19 cellular contexts compared by ENCODE assay signal in the genomic region with DNA sequence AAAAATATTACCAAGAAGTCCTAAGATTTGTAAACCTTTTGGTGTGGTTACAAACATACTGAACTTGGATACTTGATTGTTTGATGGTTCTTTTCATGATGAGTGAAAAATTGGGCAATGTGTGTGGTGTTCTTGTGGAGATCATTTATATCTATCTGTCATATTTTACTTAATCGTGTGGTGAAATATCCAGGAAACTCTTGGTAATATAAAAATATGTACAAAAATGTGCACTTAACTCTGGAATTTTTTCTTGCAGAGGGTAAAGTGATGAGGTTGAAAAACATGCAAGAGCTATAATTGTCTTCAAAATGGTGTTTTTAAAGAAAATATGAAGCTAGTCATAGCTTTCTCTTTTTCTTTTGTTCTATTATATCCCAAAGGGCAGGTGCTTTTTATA. TPM values are rescaled to one million over a fixed set of nuclear protein-coding genes. Genes with fewer than 3 reads are reported as not detected.
DNase-seq lines count a peak whose midpoint lies in the region; ATAC-seq, FAIRE-seq and TF ChIP-seq lines count a peak whose summit lies in the region.
"Had no signal": no experiment of that assay in that cellular context is flagged by ENCODE, and none has a peak within 500 bp of the region (broad histone marks: within the 10 kb centered on the region; RNA-seq: fewer than 3 reads in every experiment).

No MANE protein-coding gene starts in this region.

- DNase-seq in Caco-2 (no peak), PC-3 (no peak), fibroblast of lung (ENCODE audit: low read depth in 2 of 2) (no peak), omental fat pad (ENCODE audit: low spot score) (no peak), COLO829 (ENCODE audit: low spot score) (no peak), kidney (no peak)
- DNase-seq: activated CD4-positive, alpha-beta T cell treated with anti-CD3 and anti-CD28 coated beads for 48 hours; activated naive CD4-positive, alpha-beta T cell treated with anti-CD3 and anti-CD28 coated beads, Interleukin-2, amount 10 ng/mL, durations not matched to agents 7 days and 5 days; DMS153; effector CD4-positive, alpha-beta T cell; NCI-H146; NCI-H226; ovary; SJCRH30; stimulated activated naive CD4-positive, alpha-beta T cell treated with Interleukin-2 at 50 U/mL for 16 hours; T1000 had no signal

- POLR2A ChIA-PET in Caco-2 (lab: Charles Lee) (no interaction called here), PC-3 (lab: Charles Lee; ENCODE audit: unreplicated experiment) (interaction anchor here (0.6 kb wide), 1 partner anchor 23 kb away, joined by 3 read pairs; no protein-coding TSS in a partner anchor)

- H3K36me3 Mint-ChIP-seq in Caco-2 (ENCODE audit: insufficient read depth, unreplicated experiment): peaks cover 29% of the 10 kb centered on the region

- no TSS peak for BruUV-seq in Caco-2 (replicated peaks; lab: Mats Ljungman, UMichigan)
- no TSS peak for BruUV-seq in PC-3 (replicated peaks; lab: Mats Ljungman, UMichigan)

- H3K9ac ChIP-seq in PC-3 (ENCODE audit: low read length) (no peak overlapping the region), fibroblast of lung (ENCODE audit: insufficient read depth, low read length) (no peak overlapping the region), kidney (ENCODE audit: low read length in 2 of 2) (no peak overlapping the region)

- no peaks in the 10 kb centered on the region for H3K9me3 Mint-ChIP-seq in Caco-2 (ENCODE audit: unreplicated experiment)
- H3K9me3 Mint-ChIP-seq: activated naive CD4-positive, alpha-beta T cell treated with anti-CD3 and anti-CD28 coated beads, Interleukin-2, amount 10 ng/mL, durations not matched to agents 7 days and 5 days had no signal

- no peak for FAIRE-seq in kidney (lab: Jason Lieb, UNC)
- FAIRE-seq: urothelium cell line had no signal

- H3K27ac ChIP-seq in PC-3 (ENCODE audit: low read length) (no peak overlapping the region), fibroblast of lung (ENCODE audit: insufficient read depth, low read length) (no peak overlapping the region), kidney (ENCODE audit: low read depth in 2 of 2, low read length in 2 of 2) (no peak overlapping the region)
- H3K27ac ChIP-seq: ovary had no signal

- no peak overlapping the region for H3K4me3 ChIP-seq in Caco-2 (ENCODE audit: low read depth, low read length)
- H3K4me3 ChIP-seq in PC-3 (ENCODE audit: low read length): peak overlapping the region; percentile 68; the same call in 1 of the 2 replicates
- no peak overlapping the region for H3K4me3 ChIP-seq in fibroblast of lung (replicated peaks in 1 of 4; ENCODE audit: control extremely low read depth in 1 of 4, insufficient read depth in 1 of 4, low read depth in 3 of 4, low read length in 4 of 4)
- peak overlapping the region in 1 of 2 donors; percentile 70 for H3K4me3 ChIP-seq in kidney (ENCODE audit: low read length in 2 of 2)

- H3K4me3 Mint-ChIP-seq in Caco-2 (ENCODE audit: unreplicated experiment): peak overlapping the region; percentile 98

- 0 out of 2 replicates have a peak, but pooled peaks cover 7% of the 10 kb centered on the region for H4K20me1 ChIP-seq in PC-3 (ENCODE audit: low read length)
- no peaks in the 10 kb centered on the region for H4K20me1 ChIP-seq in fibroblast of lung (ENCODE audit: control insufficient read depth, extremely low read depth, insufficient read depth, low read length)

- H3K4me1 ChIP-seq in Caco-2 (peaks cover 3% of the 10 kb centered on the region; the same call in 1 of the 2 replicates), PC-3 (ENCODE audit: insufficient read depth, low read length) (peaks cover 17% of the 10 kb centered on the region), fibroblast of lung (ENCODE audit: control insufficient read depth, extremely low read depth, insufficient read depth, low read length) (peaks cover 2% of the 10 kb centered on the region), kidney (ENCODE audit: control insufficient read depth in 1 of 2, insufficient read depth in 1 of 2, low read depth in 1 of 2, low read length in 2 of 2) (peaks cover 4 to 9% of the 10 kb centered on the region in 2 donors)
- H3K4me1 ChIP-seq: SJCRH30 had no signal

- H2AFZ ChIP-seq in PC-3 (ENCODE audit: low read length): no peak overlapping the region
- no peak overlapping the region for H2AFZ ChIP-seq in fibroblast of lung (ENCODE audit: low read length)

- peaks cover 10% of the 10 kb centered on the region for H3K4me1 Mint-ChIP-seq in Caco-2 (ENCODE audit: low read depth, unreplicated experiment)

- H3K9me3 ChIP-seq in Caco-2: no peaks in the 10 kb centered on the region
- H3K9me3 ChIP-seq in PC-3 (ENCODE audit: low read length): no peaks in the 10 kb centered on the region
- H3K9me3 ChIP-seq in fibroblast of lung (ENCODE audit: control insufficient read depth, insufficient read depth, low read depth, low read length): no peaks in the 10 kb centered on the region
- H3K9me3 ChIP-seq in kidney (ENCODE audit: control insufficient read depth in 1 of 2, low read length in 2 of 2): no peaks in the 10 kb centered on the region
- H3K9me3 ChIP-seq: ovary, SJCRH30 had no signal

- no peak overlapping the region for H3K27ac Mint-ChIP-seq in Caco-2 (ENCODE audit: unreplicated experiment)

- CTCF ChIA-PET in Caco-2 (lab: Charles Lee): no interaction called here
- CTCF ChIA-PET in PC-3 (lab: Charles Lee): no interaction called here

- intact Hi-C loops in Caco-2 (cut with micrococcal nuclease; ENCODE audit: unreplicated experiment): loop anchor here (2.0 kb wide), 1 partner anchor 27 kb away; no protein-coding TSS in a partner anchor
- intact Hi-C loops in PC-3 (cut with micrococcal nuclease): no loop called here
- intact Hi-C loops in kidney (cut with DNase I): no loop called here

- TF ChIP-seq CTCF in Caco-2 (IDR thresholded peaks at IDR 0.05; ENCODE audit: insufficient read depth in 1 of 2, low read depth in 1 of 2, low read length in 1 of 2, severe bottlenecking in 1 of 2, unreplicated experiment in 1 of 2): no peak
- no peak for TF ChIP-seq CTCF in PC-3 (conservative IDR thresholded peaks at IDR 0.05; ENCODE audit: low read depth, low read length)
- TF ChIP-seq CTCF in fibroblast of lung (conservative IDR thresholded peaks at IDR 0.05 in 1 of 2, IDR thresholded peaks at IDR 0.05 in 1 of 2; ENCODE audit: low read depth in 1 of 2, low read length in 2 of 2): no peak
- TF ChIP-seq CTCF in omental fat pad (IDR thresholded peaks at IDR 0.05): no peak
- no peak for TF ChIP-seq CTCF in kidney (IDR thresholded peaks at IDR 0.05; ENCODE audit: borderline replicate concordance, extremely low read depth, insufficient read depth)

- H3K4me2 ChIP-seq in PC-3 (ENCODE audit: low read length) (peak overlapping the region; percentile 85), fibroblast of lung (ENCODE audit: extremely low read depth, insufficient read depth, low read length) (peak overlapping the region; percentile 45)

- H3K9me2 ChIP-seq in PC-3 (replicated peaks; ENCODE audit: low read length): no peaks in the 10 kb centered on the region

- H3K36me3 ChIP-seq in Caco-2 (ENCODE audit: control insufficient read depth, insufficient read depth, low read length): no peaks in the 10 kb centered on the region
- H3K36me3 ChIP-seq in PC-3 (ENCODE audit: low read depth, low read length): peaks cover 11% of the 10 kb centered on the region; the same call in 1 of the 2 replicates
- H3K36me3 ChIP-seq in fibroblast of lung (ENCODE audit: control insufficient read depth, insufficient read depth, low read length): peaks cover 2% of the 10 kb centered on the region
- H3K36me3 ChIP-seq in kidney (ENCODE audit: control insufficient read depth in 1 of 2, insufficient read depth in 2 of 2, low read length in 2 of 2): no peaks in the 10 kb centered on the region
- H3K36me3 ChIP-seq: ovary had no signal

- no peaks in the 10 kb centered on the region for H3F3A ChIP-seq in PC-3 (ENCODE audit: low read length, unreplicated experiment)

- H3K79me2 ChIP-seq in PC-3 (ENCODE audit: low read length) (peaks cover 70% of the 10 kb centered on the region), fibroblast of lung (ENCODE audit: control insufficient read depth, insufficient read depth, low read length) (peaks cover 59% of the 10 kb centered on the region)

- H3K27me3 ChIP-seq in Caco-2 (replicated peaks; ENCODE audit: control insufficient read depth, insufficient read depth, low read length) (no peaks in the 10 kb centered on the region), PC-3 (ENCODE audit: low read length) (no peaks in the 10 kb centered on the region), fibroblast of lung (ENCODE audit: control insufficient read depth, insufficient read depth, low read length) (no peaks in the 10 kb centered on the region)
- H3K27me3 ChIP-seq: ovary, SJCRH30 had no signal

- no peaks in the 10 kb centered on the region for H3K27me3 Mint-ChIP-seq in Caco-2 (ENCODE audit: insufficient read depth, unreplicated experiment)

- no peak for ATAC-seq in PC-3
- ATAC-seq in omental fat pad (ENCODE audit: low FRiP score): peak; percentile 5
- ATAC-seq in HG02642 (IDR thresholded peaks at IDR 0.05; ENCODE audit: poor library complexity, unreplicated experiment): no peak
- ATAC-seq in GM18858 (IDR thresholded peaks at IDR 0.05; ENCODE audit: unreplicated experiment): no peak

RNA-seq across cellular contexts. Expression of a gene that starts 2.8 kb away (rescaled TPM):
- total RNA-seq in Caco-2 (2022) (42.8 TPM in 2 replicates), PC-3 (2014; rRNA removed) (25.5 and 44.8 TPM in 2 replicates), fibroblast of lung (50.7 and 52.4 TPM in 2 replicates), omental fat pad (10 to 100 TPM; 27.6 to 50.9 (median 42.1) TPM), kidney (50.7 TPM)
- polyA plus RNA-seq in fibroblast of lung (35.5 and 44.3 TPM in 2 replicates), kidney (ENCODE audit: insufficient read depth, low read depth, low replicate concordance) (17.0 TPM)
- polyA plus RNA-seq in fibroblast of lung (2012): 23.6 and 28.8 TPM in 2 replicates
- polyA minus RNA-seq in fibroblast of lung (ENCODE audit: low replicate concordance): 9.8 and 14.6 TPM in 2 replicates
